ENCODE assay signal across 16 cellular contexts in the genomic region with DNA sequence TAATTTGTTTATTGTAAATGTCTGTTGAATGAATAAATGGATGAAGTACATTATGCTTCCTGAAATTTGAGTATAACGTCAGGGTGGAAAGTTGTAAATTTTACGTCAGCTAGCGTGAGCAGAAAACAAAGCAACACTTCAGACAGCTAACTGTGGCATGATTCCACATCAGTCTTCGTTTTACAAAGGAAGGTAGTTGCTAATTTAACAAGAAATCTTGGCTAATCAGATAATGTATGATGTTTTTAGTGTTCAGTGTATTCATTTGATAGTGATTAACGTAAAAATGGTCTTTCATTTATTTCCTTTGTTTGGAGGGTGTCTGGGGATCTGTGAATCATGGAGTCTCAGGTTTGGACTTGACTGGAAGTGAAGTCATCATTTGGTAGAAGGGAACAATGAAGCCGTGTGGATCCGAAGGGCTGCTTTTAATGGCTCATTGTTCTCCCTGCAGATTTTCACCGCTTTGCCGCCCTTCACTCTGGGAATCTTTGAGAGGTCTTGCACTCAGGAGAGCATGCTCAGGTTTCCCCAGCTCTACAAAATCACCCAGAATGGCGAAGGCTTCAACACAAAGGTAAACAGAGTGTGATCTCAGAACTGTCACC.
DNase-seq lines count a peak whose midpoint lies in the region; ATAC-seq and TF ChIP-seq lines count a peak whose summit lies in the region.
"Had no signal": no experiment of that assay in that cellular context is flagged by ENCODE, and none has a peak within 500 bp of the region (broad histone marks: within the 10 kb centered on the region; RNA-seq: fewer than 3 reads in every experiment).

No MANE protein-coding gene starts in this region.

- no peak for ATAC-seq in effector memory CD8-positive, alpha-beta T cell (replicated peaks)
- ATAC-seq: A549, K562 had no signal

- H3K27me3 Mint-ChIP-seq in neural crest cell (ENCODE audit: low read depth): no peaks in the 10 kb centered on the region
- H3K27me3 Mint-ChIP-seq in effector memory CD8-positive, alpha-beta T cell: peaks cover 4 to 14% of the 10 kb centered on the region in 2 donors
- H3K27me3 Mint-ChIP-seq in endothelial cell (ENCODE audit: unreplicated experiment): peaks cover 2% of the 10 kb centered on the region

- DNase-seq in HPDE6-E6E7 (ENCODE audit: extremely low spot score) (peak; percentile 27), NCI-H526 treated with DMSO at 0.1 percent for 48 hours (lab: John Stamatoyannopoulos, UW) (peak; percentile 24), epithelial cell of prostate (ENCODE audit: low read depth, low spot score) (peak; percentile 65), neural crest cell (ENCODE audit: low read depth, low spot score) (no peak), ureter (ENCODE audit: low spot score) (no peak), endothelial cell (ENCODE audit: low spot score) (no peak)
- DNase-seq in effector memory CD8-positive, alpha-beta T cell: no peak
- DNase-seq in activated effector memory CD4-positive, alpha-beta T cell treated with anti-CD3 and anti-CD28 coated beads, Interleukin-2, amount 50 U/mL, for 16 hours: no peak
- DNase-seq: Caco-2, H9, NCI-H146, NCI-H2081 treated with DMSO at 0.1 percent for 48 hours, NCI-H446, SJCRH30 had no signal

- H3K27ac ChIP-seq in epithelial cell of prostate: peak overlapping the region; percentile 54
- H3K27ac ChIP-seq: A549, SJCRH30 had no signal

- peak overlapping the region; percentile 78 for H3K27ac Mint-ChIP-seq in neural crest cell (ENCODE audit: unreplicated experiment)
- H3K27ac Mint-ChIP-seq in effector memory CD8-positive, alpha-beta T cell: no peak overlapping the region
- H3K27ac Mint-ChIP-seq in endothelial cell (ENCODE audit: unreplicated experiment): no peak overlapping the region

- TF ChIP-seq CTCF in neural crest cell (conservative IDR thresholded peaks at IDR 0.05) (no peak), endothelial cell (IDR thresholded peaks at IDR 0.05; ENCODE audit: unreplicated experiment) (no peak)

- no peaks in the 10 kb centered on the region for H3K36me3 Mint-ChIP-seq in neural crest cell (ENCODE audit: low read depth)
- no peaks in the 10 kb centered on the region for H3K36me3 Mint-ChIP-seq in effector memory CD8-positive, alpha-beta T cell (ENCODE audit: insufficient read depth)
- H3K36me3 Mint-ChIP-seq in endothelial cell (ENCODE audit: low read depth, unreplicated experiment): no peaks in the 10 kb centered on the region

- H3K4me1 Mint-ChIP-seq in neural crest cell: peaks cover 38% of the 10 kb centered on the region
- H3K4me1 Mint-ChIP-seq in effector memory CD8-positive, alpha-beta T cell (ENCODE audit: low read depth in 2 of 2): no peaks in the 10 kb centered on the region
- no peaks in the 10 kb centered on the region for H3K4me1 Mint-ChIP-seq in endothelial cell (ENCODE audit: unreplicated experiment)

- H3K9me3 Mint-ChIP-seq in neural crest cell (no peaks in the 10 kb centered on the region), endothelial cell (ENCODE audit: unreplicated experiment) (no peaks in the 10 kb centered on the region)
- no peaks in the 10 kb centered on the region for H3K9me3 Mint-ChIP-seq in effector memory CD8-positive, alpha-beta T cell

- no peak overlapping the region for H3K4me3 Mint-ChIP-seq in neural crest cell
- no peak overlapping the region for H3K4me3 Mint-ChIP-seq in effector memory CD8-positive, alpha-beta T cell
- no peak overlapping the region for H3K4me3 Mint-ChIP-seq in endothelial cell (ENCODE audit: unreplicated experiment)
- H3K4me3 Mint-ChIP-seq: H9 had no signal

Comparison
In these comparisons a context has a peak if more than half of its experiments do, and no peak if none do; other contexts are left out.
1. DNase-seq: peak in HPDE6-E6E7 (single experiment), NCI-H526 treated with DMSO at 0.1 percent for 48 hours (single experiment) and epithelial cell of prostate (single experiment); none in neural crest cell (single experiment), effector memory CD8-positive, alpha-beta T cell (0 of 3), ureter (single experiment), endothelial cell (single experiment) and activated effector memory CD4-positive, alpha-beta T cell treated with anti-CD3 and anti-CD28 coated beads, Interleukin-2, amount 50 U/mL, for 16 hours (single experiment).